In genomic region chr2:207513577-207514257, GRCh38 we compare ENCODE assay signal across 10 cellular contexts. TPM values are rescaled to one million over a fixed set of nuclear protein-coding genes. Genes with fewer than 3 reads are reported as not detected.
A peak's percentile ranks its signal among the peaks of the same experiment; 100 is the strongest.
DNase-seq lines count a peak whose midpoint lies in the region; ATAC-seq, FAIRE-seq and TF ChIP-seq lines count a peak whose summit lies in the region.
"Had no signal": no experiment of that assay in that cellular context is flagged by ENCODE, and none has a peak within 500 bp of the region (broad histone marks: within the 10 kb centered on the region; RNA-seq: fewer than 3 reads in every experiment).

No MANE protein-coding gene starts in this region.

- no peak for TF ChIP-seq RAD21 in A549 (conservative IDR thresholded peaks at IDR 0.05 in 1 of 2, IDR thresholded peaks at IDR 0.05 in 1 of 2)

- H3K9ac ChIP-seq in keratinocyte (ENCODE audit: control insufficient read depth, extremely low read depth, insufficient read depth, low read length), result peak overlapping the region; percentile 69

- H3K36me3 ChIP-seq in keratinocyte (ENCODE audit: control insufficient read depth in 2 of 2, extremely low read depth in 1 of 2, insufficient read depth in 2 of 2, low read length in 2 of 2), result no peaks in the 10 kb centered on the region

- DNase-seq in A549 (ENCODE audit: low read depth in 1 of 2, low spot score in 1 of 2), result no peak
- peak; percentile 96 for DNase-seq in HFF-Myc (ENCODE audit: extremely low read depth, low read depth)
- no peak for DNase-seq in activated naive CD8-positive, alpha-beta T cell treated with anti-CD3 and anti-CD28 coated beads, Interleukin-2, amount 50 U/mL, for 24 hours
- DNase-seq in keratinocyte (ENCODE audit: low read depth, low spot score), result peak; percentile 75
- DNase-seq in activated effector memory CD4-positive, alpha-beta T cell treated with anti-CD3 and anti-CD28 coated beads, Interleukin-2, amount 50 U/mL, for 16 hours, result no peak
- no peak for DNase-seq in GM19238 (ENCODE audit: insufficient read length, low spot score)
- DNase-seq in 8988T, result no peak
- DNase-seq: DMS53, SHP77 treated with DMSO at 0.1 percent for 48 hours had no signal

- CTCF ChIA-PET in A549 (lab: Yijun Ruan, JAX), result interaction anchor here (0.9 kb wide), 1 partner anchor 546 kb away, joined by 4 read pairs; no protein-coding TSS in a partner anchor

- no peaks in the 10 kb centered on the region for H4K20me1 ChIP-seq in keratinocyte (ENCODE audit: control insufficient read depth, extremely low read depth, insufficient read depth, low read length)

- H3K9me3 ChIP-seq in A549 (no peaks in the 10 kb centered on the region; the same call in 2 of the 3 replicates), keratinocyte (ENCODE audit: control insufficient read depth, low read depth, low read length) (no peaks in the 10 kb centered on the region)

- no peak overlapping the region for H2AFZ ChIP-seq in keratinocyte (ENCODE audit: control insufficient read depth, low read length)

- no peaks in the 10 kb centered on the region for H3K79me2 ChIP-seq in keratinocyte (ENCODE audit: control insufficient read depth, insufficient read depth, low read length)

- no peaks in the 10 kb centered on the region for H3K9me1 ChIP-seq in keratinocyte (ENCODE audit: control insufficient read depth, extremely low read depth, insufficient read depth, low read length)

- ATAC-seq in A549 (peak; percentile 50 to 62; a peak in 5 of 6 replicates), GM19452 (IDR thresholded peaks at IDR 0.05; ENCODE audit: unreplicated experiment) (no peak)
- ATAC-seq in activated naive CD8-positive, alpha-beta T cell treated with anti-CD3 and anti-CD28 coated beads, Interleukin-2, amount 50 U/mL, for 24 hours, result peak; percentile 90

- H3K4me1 ChIP-seq in A549 (peaks cover 12% of the 10 kb centered on the region; the same call in 1 of the 3 replicates), keratinocyte (ENCODE audit: control insufficient read depth, extremely low read depth, insufficient read depth, low read length) (peaks cover 49% of the 10 kb centered on the region)

- POLR2A ChIA-PET in A549 (lab: Yijun Ruan, JAX), result interaction anchor here (1.5 kb wide), 1 partner anchor 16 kb away, joined by 9 read pairs; the partner anchor contains the start of gene CREB1

- no peaks in the 10 kb centered on the region for H3K27me3 Mint-ChIP-seq in activated naive CD8-positive, alpha-beta T cell treated with anti-CD3 and anti-CD28 coated beads, Interleukin-2, amount 50 U/mL, for 24 hours

- peak overlapping the region; percentile 25 for H3K4me3 Mint-ChIP-seq in activated naive CD8-positive, alpha-beta T cell treated with anti-CD3 and anti-CD28 coated beads, Interleukin-2, amount 50 U/mL, for 24 hours

- TF ChIP-seq EP300 in A549 (IDR thresholded peaks at IDR 0.05), result no peak

- peaks cover 2% of the 10 kb centered on the region for H3K9me3 Mint-ChIP-seq in activated naive CD8-positive, alpha-beta T cell treated with anti-CD3 and anti-CD28 coated beads, Interleukin-2, amount 50 U/mL, for 24 hours

- FAIRE-seq in A549 (lab: Jason Lieb, UNC) (peak; percentile 63), keratinocyte (lab: Jason Lieb, UNC) (peak; percentile 97)

- H3K27ac Mint-ChIP-seq in activated naive CD8-positive, alpha-beta T cell treated with anti-CD3 and anti-CD28 coated beads, Interleukin-2, amount 50 U/mL, for 24 hours, result peak overlapping the region; percentile 88

- dilution Hi-C loops in keratinocyte (cut with MboI; ENCODE audit: extremely low pct_ligation_motif_present, low sequenced_read_pairs), result no loop called here

- H3K36me3 Mint-ChIP-seq in activated naive CD8-positive, alpha-beta T cell treated with anti-CD3 and anti-CD28 coated beads, Interleukin-2, amount 50 U/mL, for 24 hours (ENCODE audit: low read depth), result no peaks in the 10 kb centered on the region

- no peak for TF ChIP-seq CTCF in A549 (IDR thresholded peaks at IDR 0.05)
- no peak for TF ChIP-seq CTCF in HFF-Myc (IDR thresholded peaks at IDR 0.05; ENCODE audit: low read depth, low read length, missing control alignments)
- TF ChIP-seq CTCF in keratinocyte (optimal IDR thresholded peaks at IDR 0.05 in 1 of 3, IDR thresholded peaks at IDR 0.05 in 1 of 3, conservative IDR thresholded peaks at IDR 0.05 in 1 of 3; ENCODE audit: extremely low read depth in 1 of 3, insufficient read depth in 2 of 3, low read length in 3 of 3), result no peak

- peaks cover 57% of the 10 kb centered on the region for H3K4me1 Mint-ChIP-seq in activated naive CD8-positive, alpha-beta T cell treated with anti-CD3 and anti-CD28 coated beads, Interleukin-2, amount 50 U/mL, for 24 hours

- no peak for TF ChIP-seq POLR2A in A549 (IDR thresholded peaks at IDR 0.05; ENCODE audit: low read length)

- 64% methylated on average over 6 of the region's 6 CpGs for WGBS in A549 (ENCODE audit: missing lambda C conversion rate)

- no peaks in the 10 kb centered on the region for H3K27me3 ChIP-seq in keratinocyte (ENCODE audit: control insufficient read depth, extremely low read depth, insufficient read depth, low read length)

- H3K4me2 ChIP-seq in A549, result no peak overlapping the region; the same call in 2 of the 3 replicates
- peak overlapping the region; percentile 65 for H3K4me2 ChIP-seq in keratinocyte (ENCODE audit: control insufficient read depth, extremely low read depth, insufficient read depth, low read depth, low read length)

- peak overlapping the region in 1 of 2 experiments; percentile 25; a peak in 1 of 6 replicates for H3K27ac ChIP-seq in A549
- H3K27ac ChIP-seq in keratinocyte (ENCODE audit: control insufficient read depth, insufficient read depth, low read length), result peak overlapping the region; percentile 95

- H3K4me3 ChIP-seq in A549 (no peak overlapping the region), HFF-Myc (replicated peaks; ENCODE audit: low read depth, low read length) (no peak overlapping the region), keratinocyte (ENCODE audit: control insufficient read depth in 2 of 3, extremely low read depth in 1 of 3, insufficient read depth in 2 of 3, low read depth in 1 of 3, low read length in 3 of 3) (peak overlapping the region in 2 of 3 experiments; percentile 19 to 34)

TF ChIP-seq in A549, 52 proteins besides CTCF, POLR2A, EP300 and RAD21:
- no peak for TF ChIP-seq JUNB (IDR thresholded peaks at IDR 0.05)
- TF ChIP-seq KDM5A (IDR thresholded peaks at IDR 0.05), result no peak
- TF ChIP-seq CBX8 (IDR thresholded peaks at IDR 0.05), result no peak
- TF ChIP-seq NFE2L2 (conservative IDR thresholded peaks at IDR 0.05; ENCODE audit: low read length), result no peak
- no peak for TF ChIP-seq FOSB (CRISPR knock-in tag; IDR thresholded peaks at IDR 0.05)
- no peak for TF ChIP-seq EHF (CRISPR knock-in tag; IDR thresholded peaks at IDR 0.05)
- no peak for TF ChIP-seq RNF2 (IDR thresholded peaks at IDR 0.05; ENCODE audit: borderline replicate concordance, low read depth)
- TF ChIP-seq SREBF2 (IDR thresholded peaks at IDR 0.05), result no peak

RNA-seq across cellular contexts. Expression of gene CREB1, which starts 16.0 kb away (rescaled TPM):
- polyA plus RNA-seq in A549 (2011; rRNA removed), result 42.4 and 42.5 TPM in 2 replicates
- polyA plus RNA-seq in A549 (2012; cell fraction: cytosol; rRNA removed), result 16.1 and 22.3 TPM in 2 replicates
- 8.7 and 10.5 TPM in 2 replicates for polyA plus RNA-seq in A549 (2012; cell fraction: nucleus; rRNA removed)
- polyA plus RNA-seq in A549 (2017; fragmentation: RNase III; extraction: RNeasy Plus Mini Kit Qiagen cat#74134 plus additional on column Dnase treatment), result 14.3 to 14.7 TPM (median 14.6 TPM) in 3 replicates
- 128 and 198 TPM in 2 replicates for polyA minus RNA-seq in A549 (2011; rRNA and poly(A)+ RNA removed)
- 35.6 to 56.1 TPM (median 38.9 TPM) in 3 replicates for polyA plus RNA-seq in keratinocyte
- polyA plus RNA-seq in keratinocyte (2011; ENCODE audit: low read depth), result 16.4 TPM
- polyA plus RNA-seq in keratinocyte (2011; cell fraction: cytosol; rRNA removed), result 16.5 and 35.8 TPM in 2 replicates
- 42.4 and 46.0 TPM in 2 replicates for polyA plus RNA-seq in keratinocyte (2011; cell fraction: nucleus; rRNA removed)
- polyA plus RNA-seq in keratinocyte (2012; ENCODE audit: low replicate concordance), result 12.6 and 30.3 TPM in 2 replicates
- polyA minus RNA-seq in keratinocyte, result 62.2 to 125 TPM (median 111 TPM) in 3 replicates
- 26.9 TPM for polyA minus RNA-seq in keratinocyte (2011; cell fraction: cytosol; rRNA and poly(A)+ RNA removed)
- polyA minus RNA-seq in keratinocyte (2011; cell fraction: nucleus; rRNA and poly(A)+ RNA removed), result 33.4 and 71.0 TPM in 2 replicates

Comparison
In these comparisons a context has a peak if more than half of its experiments do, and no peak if none do; other contexts are left out.
1. DNase-seq: peak in HFF-Myc (single experiment) and keratinocyte (single experiment); none in A549 (0 of 2), activated naive CD8-positive, alpha-beta T cell treated with anti-CD3 and anti-CD28 coated beads, Interleukin-2, amount 50 U/mL, for 24 hours (single experiment), activated effector memory CD4-positive, alpha-beta T cell treated with anti-CD3 and anti-CD28 coated beads, Interleukin-2, amount 50 U/mL, for 16 hours (single experiment), GM19238 (single experiment) and 8988T (single experiment).
2. H3K4me3 ChIP-seq: peak in keratinocyte (2 of 3); none in A549 (single experiment) and HFF-Myc (single experiment).